In the genomic region with DNA sequence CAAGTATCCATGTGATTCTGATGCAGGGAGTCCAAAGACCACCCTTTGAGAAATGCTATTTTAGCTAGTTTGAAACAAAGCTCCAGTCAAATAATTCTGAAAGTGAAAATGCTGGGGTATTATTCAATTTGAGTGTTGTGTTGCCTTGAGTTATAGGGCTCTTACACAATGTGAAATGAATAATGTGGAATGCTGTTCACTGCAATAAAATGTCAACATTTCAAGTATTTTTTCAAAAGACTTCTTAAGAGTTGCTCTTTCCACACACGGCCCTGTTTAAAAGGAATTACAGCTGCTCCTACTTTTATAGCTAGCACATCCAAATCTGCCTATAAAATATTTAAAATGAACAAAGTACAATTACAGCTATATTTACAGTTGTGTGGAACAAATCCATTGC, we compare ENCODE assay signal across 1 cellular context.
TF ChIP-seq lines count a peak whose summit lies in the region.

No MANE protein-coding gene starts in this region.

TF ChIP-seq in SK-N-SH treated with all-trans-retinoic acid at 6 μM for 48 hours, 23 proteins besides CTCF, POLR2A, EP300 and RAD21 (continued from another document):
- TF ChIP-seq, protein P1, sequence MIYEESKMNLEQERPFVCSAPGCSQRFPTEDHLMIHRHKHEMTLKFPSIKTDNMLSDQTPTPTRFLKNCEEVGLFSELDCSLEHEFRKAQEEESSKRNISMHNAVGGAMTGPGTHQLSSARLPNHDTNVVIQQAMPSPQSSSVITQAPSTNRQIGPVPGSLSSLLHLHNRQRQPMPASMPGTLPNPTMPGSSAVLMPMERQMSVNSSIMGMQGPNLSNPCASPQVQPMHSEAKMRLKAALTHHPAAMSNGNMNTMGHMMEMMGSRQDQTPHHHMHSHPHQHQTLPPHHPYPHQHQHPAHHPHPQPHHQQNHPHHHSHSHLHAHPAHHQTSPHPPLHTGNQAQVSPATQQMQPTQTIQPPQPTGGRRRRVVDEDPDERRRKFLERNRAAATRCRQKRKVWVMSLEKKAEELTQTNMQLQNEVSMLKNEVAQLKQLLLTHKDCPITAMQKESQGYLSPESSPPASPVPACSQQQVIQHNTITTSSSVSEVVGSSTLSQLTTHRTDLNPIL (CRISPR knock-in tag; IDR thresholded peaks at IDR 0.05; ENCODE audit: low read depth): no peak
- TF ChIP-seq, protein P2, sequence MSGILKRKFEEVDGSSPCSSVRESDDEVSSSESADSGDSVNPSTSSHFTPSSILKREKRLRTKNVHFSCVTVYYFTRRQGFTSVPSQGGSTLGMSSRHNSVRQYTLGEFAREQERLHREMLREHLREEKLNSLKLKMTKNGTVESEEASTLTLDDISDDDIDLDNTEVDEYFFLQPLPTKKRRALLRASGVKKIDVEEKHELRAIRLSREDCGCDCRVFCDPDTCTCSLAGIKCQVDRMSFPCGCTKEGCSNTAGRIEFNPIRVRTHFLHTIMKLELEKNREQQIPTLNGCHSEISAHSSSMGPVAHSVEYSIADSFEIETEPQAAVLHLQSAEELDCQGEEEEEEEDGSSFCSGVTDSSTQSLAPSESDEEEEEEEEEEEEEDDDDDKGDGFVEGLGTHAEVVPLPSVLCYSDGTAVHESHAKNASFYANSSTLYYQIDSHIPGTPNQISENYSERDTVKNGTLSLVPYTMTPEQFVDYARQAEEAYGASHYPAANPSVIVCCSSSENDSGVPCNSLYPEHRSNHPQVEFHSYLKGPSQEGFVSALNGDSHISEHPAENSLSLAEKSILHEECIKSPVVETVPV (CRISPR knock-in tag; IDR thresholded peaks at IDR 0.05): no peak
- TF ChIP-seq ZNF70 (CRISPR knock-in tag; IDR thresholded peaks at IDR 0.05) (no peak), ISL1 (CRISPR knock-in tag; IDR thresholded peaks at IDR 0.05) (peak; percentile 20; the same call in 1 of the 2 replicates)
